Comparison of ENCODE assay signal across 15 cellular contexts in genomic region chr11:128026596-128026995, GRCh38.
A peak's percentile ranks its signal among the peaks of the same experiment; 100 is the strongest.
DNase-seq lines count a peak whose midpoint lies in the region; ATAC-seq, FAIRE-seq and TF ChIP-seq lines count a peak whose summit lies in the region.
"Had no signal": no experiment of that assay in that cellular context is flagged by ENCODE, and none has a peak within 500 bp of the region (broad histone marks: within the 10 kb centered on the region; RNA-seq: fewer than 3 reads in every experiment).

No MANE protein-coding gene starts in this region.

- CTCF ChIA-PET in endothelial cell of umbilical vein (lab: Charles Lee), result interaction anchor here (1.2 to 1.6 kb wide), 2 partner anchors 131 to 804 kb away, joined by 3 to 9 read pairs; no protein-coding TSS in a partner anchor

- no peaks in the 10 kb centered on the region for H3K36me3 Mint-ChIP-seq in effector memory CD8-positive, alpha-beta T cell (ENCODE audit: insufficient read depth)
- H3K36me3 Mint-ChIP-seq: memory B cell had no signal

- no peaks in the 10 kb centered on the region for H3K36me3 ChIP-seq in endothelial cell of umbilical vein (ENCODE audit: control insufficient read depth in 2 of 2, extremely low read depth in 1 of 2, insufficient read depth in 2 of 2, low read length in 2 of 2)
- H3K36me3 ChIP-seq: HAP-1 had no signal

- H3K9me1 ChIP-seq in endothelial cell of umbilical vein (replicated peaks; ENCODE audit: control insufficient read depth, extremely low read depth, insufficient read depth, low read length), result no peaks in the 10 kb centered on the region

- H3K79me2 ChIP-seq in endothelial cell of umbilical vein (ENCODE audit: control insufficient read depth, insufficient read depth, low read length), result no peaks in the 10 kb centered on the region

- peak overlapping the region; percentile 32 for H3K4me2 ChIP-seq in endothelial cell of umbilical vein (ENCODE audit: insufficient read depth, low read length)

- H3K27ac ChIP-seq in endothelial cell of umbilical vein (ENCODE audit: insufficient read depth, low read depth, low read length), result peak overlapping the region; percentile 39

- ATAC-seq in effector memory CD8-positive, alpha-beta T cell (replicated peaks), result no peak
- ATAC-seq in GM18520 (IDR thresholded peaks at IDR 0.05; ENCODE audit: unreplicated experiment), result no peak
- ATAC-seq: sciatic nerve had no signal

- TF ChIP-seq POLR2A in endothelial cell of umbilical vein (IDR thresholded peaks at IDR 0.05; ENCODE audit: low read depth, low read length), result no peak

- no peak overlapping the region for H2AFZ ChIP-seq in endothelial cell of umbilical vein (ENCODE audit: low read depth, low read length)

- H3K27ac Mint-ChIP-seq in effector memory CD8-positive, alpha-beta T cell, result no peak overlapping the region
- H3K27ac Mint-ChIP-seq: memory B cell had no signal

- DNase-seq in COLO829 (ENCODE audit: low spot score) (peak; percentile 86), NCI-H226 (peak; percentile 94), endothelial cell of umbilical vein (ENCODE audit: low read depth, low spot score) (peak; percentile 81), myocyte (ENCODE audit: low read depth) (peak; percentile 64), DMS114 treated with DMSO at 0.1 percent for 48 hours (lab: John Stamatoyannopoulos, UW; ENCODE audit: unreplicated experiment) (no peak)
- no peak for DNase-seq in effector memory CD8-positive, alpha-beta T cell
- no peak for DNase-seq in stimulated activated CD4-positive, alpha-beta T cell treated with anti-CD3 and anti-CD28 coated beads, Interleukin-4, amount 100 ng/mL, for 1 hour
- DNase-seq: activated naive CD4-positive, alpha-beta T cell treated with Interleukin-2 at 50 U/mL for 16 hours; DMS79; NCI-H187; stimulated activated CD8-positive, alpha-beta memory T cell treated with anti-CD3 and anti-CD28 coated beads, Interleukin-4, amount 100 ng/mL, for 48 hours had no signal

- dilution Hi-C loops in endothelial cell of umbilical vein (cut with MboI; ENCODE audit: extremely low pct_ligation_motif_present, low sequenced_read_pairs), result loop anchor here (25.0 kb wide), 2 partner anchors 136 to 611 kb away; no protein-coding TSS in a partner anchor

- TF ChIP-seq CTCF in endothelial cell of umbilical vein (IDR thresholded peaks at IDR 0.05; ENCODE audit: extremely low read depth in 1 of 2, insufficient read depth in 1 of 2, low read depth in 1 of 2, low read length in 2 of 2), result no peak

- no peaks in the 10 kb centered on the region for H3K9me3 ChIP-seq in endothelial cell of umbilical vein (replicated peaks; ENCODE audit: control insufficient read depth, insufficient read depth, low read length)
- H3K9me3 ChIP-seq: HAP-1 had no signal

- no peak overlapping the region for H3K9ac ChIP-seq in endothelial cell of umbilical vein (replicated peaks; ENCODE audit: extremely low read depth, insufficient read depth, low read length)

- H3K27me3 Mint-ChIP-seq in effector memory CD8-positive, alpha-beta T cell, result peaks cover 11 to 23% of the 10 kb centered on the region in 2 donors

- no peak overlapping the region for H3K4me3 ChIP-seq in endothelial cell of umbilical vein (replicated peaks in 1 of 3; ENCODE audit: insufficient read depth in 1 of 3, low read depth in 1 of 3, low read length in 3 of 3)
- H3K4me3 ChIP-seq: HAP-1 had no signal

- POLR2A ChIA-PET in endothelial cell of umbilical vein (lab: Charles Lee), result no interaction called here

- FAIRE-seq in endothelial cell of umbilical vein (lab: Jason Lieb, UNC), result peak; percentile 90

- no peaks in the 10 kb centered on the region for H4K20me1 ChIP-seq in endothelial cell of umbilical vein (replicated peaks; ENCODE audit: control insufficient read depth, extremely low read depth, insufficient read depth, low read length)

- H3K27me3 ChIP-seq in endothelial cell of umbilical vein (ENCODE audit: control insufficient read depth in 2 of 2, insufficient read depth in 2 of 2, low read length in 2 of 2), result no peaks in the 10 kb centered on the region

- H3K4me3 Mint-ChIP-seq in effector memory CD8-positive, alpha-beta T cell, result no peak overlapping the region
- H3K4me3 Mint-ChIP-seq: memory B cell had no signal

- peaks cover 25% of the 10 kb centered on the region for H3K4me1 ChIP-seq in endothelial cell of umbilical vein (ENCODE audit: control insufficient read depth, extremely low read depth, insufficient read depth, low read length)
- H3K4me1 ChIP-seq: HAP-1 had no signal

- intact Hi-C loops in endothelial cell of umbilical vein (cut with micrococcal nuclease), result no loop called here

- BruUV-seq in endothelial cell of umbilical vein (replicated peaks; lab: Mats Ljungman, UMichigan), result no TSS peak

- no peaks in the 10 kb centered on the region for H3K9me3 Mint-ChIP-seq in effector memory CD8-positive, alpha-beta T cell
- H3K9me3 Mint-ChIP-seq: memory B cell had no signal

- no peaks in the 10 kb centered on the region for H3K4me1 Mint-ChIP-seq in effector memory CD8-positive, alpha-beta T cell (ENCODE audit: low read depth in 2 of 2)

TF ChIP-seq in endothelial cell of umbilical vein, 7 proteins besides CTCF, POLR2A, EP300 and RAD21:
- TF ChIP-seq POLR2AphosphoS5 (IDR thresholded peaks at IDR 0.05; ENCODE audit: insufficient read depth, low read depth, low read length), result no peak
- TF ChIP-seq EZH2 (IDR thresholded peaks at IDR 0.05; ENCODE audit: borderline replicate concordance, low read depth, low read length, severe bottlenecking), result no peak
- peak; percentile 96 for TF ChIP-seq GATA2 (IDR thresholded peaks at IDR 0.05; ENCODE audit: insufficient read depth, insufficient read length, low read depth, low read length)
- TF ChIP-seq JUN (IDR thresholded peaks at IDR 0.05; ENCODE audit: borderline replicate concordance, insufficient read depth, insufficient read length, low read depth), result peak; percentile 76
- TF ChIP-seq FOS (IDR thresholded peaks at IDR 0.05; ENCODE audit: borderline replicate concordance, insufficient read depth, low read length), result peak; percentile 99
- no peak for TF ChIP-seq MAX (IDR thresholded peaks at IDR 0.05; ENCODE audit: insufficient read depth, insufficient read length)
- no peak for TF ChIP-seq MYC (IDR thresholded peaks at IDR 0.05; ENCODE audit: low read depth, low read length)

Comparison
In these comparisons a context has a peak if more than half of its experiments do, and no peak if none do; other contexts are left out.
1. DNase-seq: peak in COLO829 (single experiment), NCI-H226 (single experiment), endothelial cell of umbilical vein (single experiment) and myocyte (single experiment); none in DMS114 treated with DMSO at 0.1 percent for 48 hours (single experiment), effector memory CD8-positive, alpha-beta T cell (0 of 3) and stimulated activated CD4-positive, alpha-beta T cell treated with anti-CD3 and anti-CD28 coated beads, Interleukin-4, amount 100 ng/mL, for 1 hour (single experiment).